Comparison of ENCODE assay signal across 17 cellular contexts in the genomic region with DNA sequence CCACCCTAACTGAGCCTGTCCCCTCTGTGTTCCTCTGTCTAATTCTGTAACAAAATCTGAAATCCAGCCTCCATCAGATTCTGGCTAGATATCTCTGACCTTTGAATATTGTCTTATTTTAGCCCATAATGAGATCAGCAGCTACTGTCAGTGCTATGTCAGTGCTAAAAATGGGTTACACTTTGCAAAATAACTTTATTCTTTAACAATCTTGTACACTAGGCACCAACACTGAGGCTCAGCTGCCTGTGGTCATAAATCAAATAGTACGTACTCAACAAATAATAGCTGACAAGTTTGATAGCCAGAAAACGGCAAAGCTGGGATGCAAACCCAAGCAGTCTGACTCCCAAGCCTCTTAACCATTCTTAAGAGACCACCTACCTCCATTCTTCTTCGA. TPM values are rescaled to one million over a fixed set of nuclear protein-coding genes. Genes with fewer than 3 reads are reported as not detected.
DNase-seq lines count a peak whose midpoint lies in the region; ATAC-seq and TF ChIP-seq lines count a peak whose summit lies in the region.
"Had no signal": no experiment of that assay in that cellular context is flagged by ENCODE, and none has a peak within 500 bp of the region (broad histone marks: within the 10 kb centered on the region; RNA-seq: fewer than 3 reads in every experiment).

No MANE protein-coding gene starts in this region.

- H3K4me1 ChIP-seq in mammary epithelial cell (ENCODE audit: insufficient read depth, low read length), result peaks cover 41% of the 10 kb centered on the region

- H3K9me3 ChIP-seq in AG04450 (ENCODE audit: control insufficient read depth, insufficient read depth, low read length) (no peaks in the 10 kb centered on the region), mammary epithelial cell (replicated peaks; ENCODE audit: insufficient read depth, low read length) (no peaks in the 10 kb centered on the region)
- H3K9me3 ChIP-seq: ascending aorta, BLaER1 had no signal

- no TSS peak for BruUV-seq in mammary epithelial cell (replicated peaks; lab: Mats Ljungman, UMichigan)

- intact Hi-C loops in mammary epithelial cell (cut with micrococcal nuclease), result loop anchor here (10.0 kb wide), 1 partner anchor 237 kb away; no protein-coding TSS in a partner anchor

- no peak overlapping the region for H2AFZ ChIP-seq in mammary epithelial cell (ENCODE audit: low read depth, low read length)

- in situ Hi-C loops in mammary epithelial cell (cut with MboI; ENCODE audit: low sequenced_read_pairs in 2 of 2), result loop anchor here in 1 of 2 donors (5.0 kb wide), 1 partner anchor 75 kb away; no protein-coding TSS in a partner anchor

- no peak for DNase-seq in AG04450 (ENCODE audit: low read depth, low spot score)
- no peak for DNase-seq in HEK293T (ENCODE audit: extremely low spot score)
- no peak for DNase-seq in mammary epithelial cell
- DNase-seq in osteocyte (ENCODE audit: extremely low spot score, unreplicated experiment), result no peak
- no peak for DNase-seq in NCI-H1930 (lab: John Stamatoyannopoulos, UW)
- no peak for DNase-seq in activated CD8-positive, alpha-beta memory T cell treated with anti-CD3 and anti-CD28 coated beads, Interleukin-2, amount 10 ng/mL, durations not matched to agents 7 days and 5 days
- DNase-seq: activated CD4-positive, alpha-beta T cell treated with anti-CD3 and anti-CD28 coated beads for 48 hours; DMS153; naive thymus-derived CD4-positive, alpha-beta T cell; NCI-H2081 treated with DMSO at 0.1 percent for 48 hours; NCI-H524; stimulated activated CD4-positive, alpha-beta T cell treated with anti-CD3 and anti-CD28 coated beads, Interleukin-15, amount 100 ng/mL, for 24 hours had no signal

- H3K4me3 Mint-ChIP-seq in osteocyte (ENCODE audit: unreplicated experiment), result no peak overlapping the region
- no peak overlapping the region for H3K4me3 Mint-ChIP-seq in activated CD8-positive, alpha-beta memory T cell treated with anti-CD3 and anti-CD28 coated beads, Interleukin-2, amount 10 ng/mL, durations not matched to agents 7 days and 5 days
- H3K4me3 Mint-ChIP-seq: activated T-helper 1 cell treated with anti-CD3 and anti-CD28 coated beads, Interleukin-12 subunit alpha, Interleukin-12 subunit beta, Interleukin-2, Interleukin-4 antibody, amounts not matched to agents 30 ng/mL and 10 ng/mL and 1 ng/mL, durations not matched to agents 14 hours and 24 hours and 36 hours; naive thymus-derived CD4-positive, alpha-beta T cell had no signal

- ATAC-seq in HG02763 (IDR thresholded peaks at IDR 0.05; ENCODE audit: unreplicated experiment), result no peak
- ATAC-seq in activated CD8-positive, alpha-beta memory T cell treated with anti-CD3 and anti-CD28 coated beads, Interleukin-2, amount 10 ng/mL, durations not matched to agents 7 days and 5 days, result no peak
- ATAC-seq: naive thymus-derived CD4-positive, alpha-beta T cell had no signal

- H3K9me3 Mint-ChIP-seq in osteocyte (ENCODE audit: unreplicated experiment), result no peaks in the 10 kb centered on the region
- H3K9me3 Mint-ChIP-seq in activated CD8-positive, alpha-beta memory T cell treated with anti-CD3 and anti-CD28 coated beads, Interleukin-2, amount 10 ng/mL, durations not matched to agents 7 days and 5 days (ENCODE audit: low read depth), result no peaks in the 10 kb centered on the region
- H3K9me3 Mint-ChIP-seq: activated T-helper 1 cell treated with anti-CD3 and anti-CD28 coated beads, Interleukin-12 subunit alpha, Interleukin-12 subunit beta, Interleukin-2, Interleukin-4 antibody, amounts not matched to agents 30 ng/mL and 10 ng/mL and 1 ng/mL, durations not matched to agents 14 hours and 24 hours and 36 hours had no signal

- peaks cover 50% of the 10 kb centered on the region for H3K36me3 Mint-ChIP-seq in osteocyte (ENCODE audit: unreplicated experiment)
- peaks cover 58% of the 10 kb centered on the region for H3K36me3 Mint-ChIP-seq in activated CD8-positive, alpha-beta memory T cell treated with anti-CD3 and anti-CD28 coated beads, Interleukin-2, amount 10 ng/mL, durations not matched to agents 7 days and 5 days

- H4K20me1 ChIP-seq in mammary epithelial cell (ENCODE audit: insufficient read depth, low read length), result no peaks in the 10 kb centered on the region

- dilution Hi-C loops in mammary epithelial cell (cut with HindIII; ENCODE audit: low sequenced_read_pairs), result no loop called here

- CTCF ChIA-PET in AG04450 (lab: Charles Lee), result interaction anchor here (1.0 to 2.1 kb wide), 2 partner anchors 112 to 280 kb away, joined by 3 to 7 read pairs; no protein-coding TSS in a partner anchor
- CTCF ChIA-PET in HEK293T (lab: Yijun Ruan, JAX), result no interaction called here
- CTCF ChIA-PET in mammary epithelial cell (lab: Charles Lee; ENCODE audit: low non-redundant PET), result no interaction called here
- CTCF ChIA-PET in activated CD8-positive, alpha-beta memory T cell treated with anti-CD3 and anti-CD28 coated beads, Interleukin-2, amount 10 ng/mL, durations not matched to agents 7 days and 5 days (lab: Charles Lee), result no interaction called here

- H3K4me1 Mint-ChIP-seq in osteocyte (ENCODE audit: unreplicated experiment), result peaks cover 41% of the 10 kb centered on the region
- peaks cover 22% of the 10 kb centered on the region for H3K4me1 Mint-ChIP-seq in activated CD8-positive, alpha-beta memory T cell treated with anti-CD3 and anti-CD28 coated beads, Interleukin-2, amount 10 ng/mL, durations not matched to agents 7 days and 5 days

- H3K27ac ChIP-seq in AG04450 (ENCODE audit: low read depth, low read length) (peak overlapping the region; percentile 53), mammary epithelial cell (ENCODE audit: insufficient read depth, low read depth, low read length) (peak overlapping the region; percentile 100)
- H3K27ac ChIP-seq: BLaER1 had no signal

- no peak overlapping the region for H3K4me3 ChIP-seq in AG04450 (ENCODE audit: low read depth, low read length)
- H3K4me3 ChIP-seq in mammary epithelial cell (replicated peaks in 1 of 3; ENCODE audit: insufficient read depth in 1 of 3, low read depth in 2 of 3, low read length in 3 of 3), result no peak overlapping the region
- H3K4me3 ChIP-seq: ascending aorta, BLaER1 had no signal

- POLR2A ChIA-PET in AG04450 (lab: Yijun Ruan, JAX), result no interaction called here
- POLR2A ChIA-PET in HEK293T (lab: Yijun Ruan, JAX), result no interaction called here

- H3K9ac ChIP-seq in mammary epithelial cell (ENCODE audit: insufficient read depth, low read length), result peak overlapping the region; percentile 74
- H3K9ac ChIP-seq: BLaER1 had no signal

- H3K27ac Mint-ChIP-seq in osteocyte (ENCODE audit: unreplicated experiment), result peak overlapping the region; percentile 59
- no peak overlapping the region for H3K27ac Mint-ChIP-seq in activated CD8-positive, alpha-beta memory T cell treated with anti-CD3 and anti-CD28 coated beads, Interleukin-2, amount 10 ng/mL, durations not matched to agents 7 days and 5 days
- H3K27ac Mint-ChIP-seq: activated T-helper 1 cell treated with anti-CD3 and anti-CD28 coated beads, Interleukin-12 subunit alpha, Interleukin-12 subunit beta, Interleukin-2, Interleukin-4 antibody, amounts not matched to agents 30 ng/mL and 10 ng/mL and 1 ng/mL, durations not matched to agents 14 hours and 24 hours and 36 hours; progenitor cell of endocrine pancreas had no signal

- peaks cover 11% of the 10 kb centered on the region for H3K79me2 ChIP-seq in mammary epithelial cell (ENCODE audit: insufficient read depth, low read length)

- 82% methylated on average over 3 of the region's 3 CpGs for WGBS in mammary epithelial cell (ENCODE audit: low coverage, missing lambda C conversion rate)

- H3K27me3 ChIP-seq in AG04450 (ENCODE audit: control insufficient read depth, insufficient read depth, low read length) (no peaks in the 10 kb centered on the region), mammary epithelial cell (ENCODE audit: insufficient read depth, low read length) (no peaks in the 10 kb centered on the region)
- H3K27me3 ChIP-seq: ascending aorta, BLaER1 had no signal

- no peaks in the 10 kb centered on the region for H3K27me3 Mint-ChIP-seq in osteocyte (ENCODE audit: unreplicated experiment)
- no peaks in the 10 kb centered on the region for H3K27me3 Mint-ChIP-seq in activated CD8-positive, alpha-beta memory T cell treated with anti-CD3 and anti-CD28 coated beads, Interleukin-2, amount 10 ng/mL, durations not matched to agents 7 days and 5 days
- H3K27me3 Mint-ChIP-seq: naive thymus-derived CD4-positive, alpha-beta T cell; progenitor cell of endocrine pancreas had no signal

- TF ChIP-seq CTCF in AG04450 (IDR thresholded peaks at IDR 0.05; ENCODE audit: low read depth, low read length) (no peak), mammary epithelial cell (conservative IDR thresholded peaks at IDR 0.05 in 1 of 2, IDR thresholded peaks at IDR 0.05 in 1 of 2; ENCODE audit: extremely low read depth in 1 of 2, insufficient read depth in 1 of 2, low read depth in 1 of 2, low read length in 2 of 2) (no peak), osteocyte (IDR thresholded peaks at IDR 0.05) (no peak)

- H3K36me3 ChIP-seq in mammary epithelial cell (ENCODE audit: insufficient read depth, low read length), result peaks cover 21% of the 10 kb centered on the region

- H3K4me2 ChIP-seq in mammary epithelial cell (ENCODE audit: insufficient read depth, low read depth, low read length), result no peak overlapping the region
- H3K4me2 ChIP-seq: BLaER1 had no signal

TF ChIP-seq in HEK293T, 16 proteins besides CTCF, POLR2A, EP300 and RAD21:
- TF ChIP-seq SUZ12 (IDR thresholded peaks at IDR 0.05), result no peak
- TF ChIP-seq, protein P1, sequence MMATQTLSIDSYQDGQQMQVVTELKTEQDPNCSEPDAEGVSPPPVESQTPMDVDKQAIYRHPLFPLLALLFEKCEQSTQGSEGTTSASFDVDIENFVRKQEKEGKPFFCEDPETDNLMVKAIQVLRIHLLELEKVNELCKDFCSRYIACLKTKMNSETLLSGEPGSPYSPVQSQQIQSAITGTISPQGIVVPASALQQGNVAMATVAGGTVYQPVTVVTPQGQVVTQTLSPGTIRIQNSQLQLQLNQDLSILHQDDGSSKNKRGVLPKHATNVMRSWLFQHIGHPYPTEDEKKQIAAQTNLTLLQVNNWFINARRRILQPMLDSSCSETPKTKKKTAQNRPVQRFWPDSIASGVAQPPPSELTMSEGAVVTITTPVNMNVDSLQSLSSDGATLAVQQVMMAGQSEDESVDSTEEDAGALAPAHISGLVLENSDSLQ (IDR thresholded peaks at IDR 0.05), result peak; percentile 26; the same call in 1 of the 2 replicates

RNA-seq across cellular contexts. Expression of a gene that starts 22.1 kb away (rescaled TPM):
- 11.2 and 12.6 TPM in 2 replicates for polyA plus RNA-seq in AG04450 (2011; rRNA removed)
- polyA minus RNA-seq in AG04450 (2011; rRNA and poly(A)+ RNA removed), result 17.5 and 24.0 TPM in 2 replicates
- 10 to 100 TPM; 59.0 TPM for total RNA-seq in mammary epithelial cell
- 16.1 TPM for polyA plus RNA-seq in mammary epithelial cell
- polyA minus RNA-seq in mammary epithelial cell, result 72.9 TPM
- total RNA-seq in osteocyte, result 18.9 and 20.8 TPM in 2 replicates
- total RNA-seq in activated CD8-positive, alpha-beta memory T cell treated with anti-CD3 and anti-CD28 coated beads, Interleukin-2, amount 10 ng/mL, durations not matched to agents 7 days and 5 days, result 10 to 100 TPM; 16.5 to 23.9 TPM

RNA-seq across cellular contexts. Expression of a gene that starts 24.1 kb away (rescaled TPM):
- polyA plus RNA-seq in AG04450 (2011; rRNA removed), result 157 and 173 TPM in 2 replicates
- polyA minus RNA-seq in AG04450 (2011; rRNA and poly(A)+ RNA removed), result 261 and 319 TPM in 2 replicates
- total RNA-seq in mammary epithelial cell, result 100 to 1,000 TPM; 101 to 153 TPM
- 169 TPM for polyA plus RNA-seq in mammary epithelial cell
- 194 TPM for polyA minus RNA-seq in mammary epithelial cell
- 121 and 125 TPM in 2 replicates for total RNA-seq in osteocyte
- total RNA-seq in activated CD8-positive, alpha-beta memory T cell treated with anti-CD3 and anti-CD28 coated beads, Interleukin-2, amount 10 ng/mL, durations not matched to agents 7 days and 5 days, result 10 to 100 TPM; 50.1 to 64.6 TPM
